ENCODE assay signal across 1 cellular context in the genomic region with DNA sequence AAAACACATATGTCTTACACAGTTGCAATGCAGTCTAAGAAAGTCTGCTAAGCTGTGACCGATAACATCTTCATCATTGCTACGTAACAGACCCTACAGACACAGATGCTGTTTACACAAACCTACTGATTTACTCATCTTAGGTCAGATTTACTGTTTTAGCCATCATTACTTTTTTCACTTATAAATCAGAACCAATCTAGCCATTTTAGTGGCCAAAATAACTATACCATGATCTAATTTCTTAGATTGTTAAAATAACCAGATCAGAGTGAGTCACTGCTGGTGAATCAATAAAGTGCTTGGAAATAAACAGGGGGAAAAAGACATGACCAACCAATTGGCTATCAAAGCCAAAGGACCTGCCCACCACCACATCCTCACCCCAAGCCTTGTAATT.
TF ChIP-seq lines count a peak whose summit lies in the region.

No MANE protein-coding gene starts in this region.

TF ChIP-seq in GM12878, 131 proteins besides CTCF, POLR2A, EP300 and RAD21:
- TF ChIP-seq, protein P1, sequence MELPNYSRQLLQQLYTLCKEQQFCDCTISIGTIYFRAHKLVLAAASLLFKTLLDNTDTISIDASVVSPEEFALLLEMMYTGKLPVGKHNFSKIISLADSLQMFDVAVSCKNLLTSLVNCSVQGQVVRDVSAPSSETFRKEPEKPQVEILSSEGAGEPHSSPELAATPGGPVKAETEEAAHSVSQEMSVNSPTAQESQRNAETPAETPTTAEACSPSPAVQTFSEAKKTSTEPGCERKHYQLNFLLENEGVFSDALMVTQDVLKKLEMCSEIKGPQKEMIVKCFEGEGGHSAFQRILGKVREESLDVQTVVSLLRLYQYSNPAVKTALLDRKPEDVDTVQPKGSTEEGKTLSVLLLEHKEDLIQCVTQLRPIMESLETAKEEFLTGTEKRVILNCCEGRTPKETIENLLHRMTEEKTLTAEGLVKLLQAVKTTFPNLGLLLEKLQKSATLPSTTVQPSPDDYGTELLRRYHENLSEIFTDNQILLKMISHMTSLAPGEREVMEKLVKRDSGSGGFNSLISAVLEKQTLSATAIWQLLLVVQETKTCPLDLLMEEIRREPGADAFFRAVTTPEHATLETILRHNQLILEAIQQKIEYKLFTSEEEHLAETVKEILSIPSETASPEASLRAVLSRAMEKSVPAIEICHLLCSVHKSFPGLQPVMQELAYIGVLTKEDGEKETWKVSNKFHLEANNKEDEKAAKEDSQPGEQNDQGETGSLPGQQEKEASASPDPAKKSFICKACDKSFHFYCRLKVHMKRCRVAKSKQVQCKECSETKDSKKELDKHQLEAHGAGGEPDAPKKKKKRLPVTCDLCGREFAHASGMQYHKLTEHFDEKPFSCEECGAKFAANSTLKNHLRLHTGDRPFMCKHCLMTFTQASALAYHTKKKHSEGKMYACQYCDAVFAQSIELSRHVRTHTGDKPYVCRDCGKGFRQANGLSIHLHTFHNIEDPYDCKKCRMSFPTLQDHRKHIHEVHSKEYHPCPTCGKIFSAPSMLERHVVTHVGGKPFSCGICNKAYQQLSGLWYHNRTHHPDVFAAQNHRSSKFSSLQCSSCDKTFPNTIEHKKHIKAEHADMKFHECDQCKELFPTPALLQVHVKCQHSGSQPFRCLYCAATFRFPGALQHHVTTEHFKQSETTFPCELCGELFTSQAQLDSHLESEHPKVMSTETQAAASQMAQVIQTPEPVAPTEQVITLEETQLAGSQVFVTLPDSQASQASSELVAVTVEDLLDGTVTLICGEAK (IDR thresholded peaks at IDR 0.05; ENCODE audit: borderline replicate concordance) = no peak
- TF ChIP-seq LARP7 (IDR thresholded peaks at IDR 0.05) (no peak), NFIC (IDR thresholded peaks at IDR 0.05; ENCODE audit: low read depth, low read length) (no peak), BMI1 (IDR thresholded peaks at IDR 0.05; ENCODE audit: borderline replicate concordance) (no peak), KLF5 (IDR thresholded peaks at IDR 0.05; ENCODE audit: partially characterized antibody) (no peak), MTA2 (IDR thresholded peaks at IDR 0.05; ENCODE audit: low read depth) (no peak), BHLHE40 (IDR thresholded peaks at IDR 0.05; ENCODE audit: borderline replicate concordance in 1 of 2, low read depth in 2 of 2, low read length in 1 of 2) (no peak), PAX5 (IDR thresholded peaks at IDR 0.05; ENCODE audit: borderline replicate concordance, low read depth, low read length) (no peak), BCL11A (IDR thresholded peaks at IDR 0.05; ENCODE audit: low read depth, low read length) (no peak)
TF ChIP-seq in GM12878: peak in this region for 0.
